11 cellular contexts compared by ENCODE assay signal in the genomic region with DNA sequence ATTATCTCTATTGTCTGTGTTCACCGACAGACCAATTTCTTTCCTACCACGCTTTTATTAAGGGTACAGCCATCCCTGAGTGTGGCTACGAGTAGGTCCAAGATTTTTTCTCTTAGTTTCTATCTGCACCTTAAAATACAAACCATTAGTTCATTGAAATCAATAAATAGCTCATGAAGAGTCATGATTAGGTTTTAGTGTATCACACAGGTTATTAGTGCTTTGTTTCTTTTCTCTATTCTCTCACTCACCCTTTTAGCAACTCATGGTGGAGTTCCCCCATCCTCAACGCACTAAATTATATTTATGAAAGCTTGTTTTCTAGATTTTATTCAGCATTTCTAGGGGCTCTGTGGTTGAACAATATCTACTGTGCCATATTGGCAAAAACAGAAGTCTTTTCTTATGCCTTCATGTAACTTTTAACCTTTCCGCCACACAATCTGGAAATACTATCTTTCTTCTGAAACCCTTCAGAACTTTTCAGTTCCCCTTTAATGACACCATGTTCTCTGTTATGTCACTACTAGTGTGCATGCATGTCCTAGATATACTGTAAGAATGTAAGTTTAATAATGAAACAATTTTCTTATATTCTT.
DNase-seq lines count a peak whose midpoint lies in the region; ATAC-seq and TF ChIP-seq lines count a peak whose summit lies in the region.
"Had no signal": no experiment of that assay in that cellular context is flagged by ENCODE, and none has a peak within 500 bp of the region (broad histone marks: within the 10 kb centered on the region; RNA-seq: fewer than 3 reads in every experiment).

No MANE protein-coding gene starts in this region.

- peak; percentile 98 for ATAC-seq in GM18517 (IDR thresholded peaks at IDR 0.05; ENCODE audit: unreplicated experiment)
- ATAC-seq in GM21367 (IDR thresholded peaks at IDR 0.05; ENCODE audit: unreplicated experiment), result peak; percentile 96
- peak; percentile 98 for ATAC-seq in HG02938 (IDR thresholded peaks at IDR 0.05; ENCODE audit: unreplicated experiment)
- ATAC-seq in HG03521 (IDR thresholded peaks at IDR 0.05; ENCODE audit: unreplicated experiment), result peak; percentile 99
- no peak for ATAC-seq in Right ventricle myocardium superior (ENCODE audit: poor library complexity)

- H3K9me3 ChIP-seq in esophagus squamous epithelium, result no peaks in the 10 kb centered on the region
- H3K9me3 ChIP-seq: breast epithelium had no signal

- no peaks in the 10 kb centered on the region for H3K4me1 ChIP-seq in esophagus squamous epithelium
- H3K4me1 ChIP-seq: breast epithelium had no signal

- no peak for DNase-seq in esophagus squamous epithelium (lab: John Stamatoyannopoulos, UW)
- DNase-seq in mesenteric fat pad (ENCODE audit: low spot score), result no peak
- no peak for DNase-seq in Right ventricle myocardium superior
- no peak for DNase-seq in globus pallidus (ENCODE audit: low spot score)
- DNase-seq: NCI-H510A, WERI-Rb-1 had no signal

- H3K4me3 ChIP-seq in esophagus squamous epithelium, result no peak overlapping the region
- H3K4me3 ChIP-seq: breast epithelium had no signal

- no peak overlapping the region for H3K27ac ChIP-seq in esophagus squamous epithelium
- H3K27ac ChIP-seq: breast epithelium, WERI-Rb-1 had no signal

- no peaks in the 10 kb centered on the region for H3K27me3 ChIP-seq in esophagus squamous epithelium
- H3K27me3 ChIP-seq: breast epithelium had no signal

- WGBS in esophagus squamous epithelium, 2 donors, result 85 to 89% methylated on average over 5 of the region's 5 CpGs

- TF ChIP-seq POLR2A in esophagus squamous epithelium (IDR thresholded peaks at IDR 0.05), result no peak

- intact Hi-C loops in esophagus squamous epithelium (cut with DNase I), result no loop called here
- intact Hi-C loops in Right ventricle myocardium superior (cut with DNase I), result no loop called here

- TF ChIP-seq CTCF in esophagus squamous epithelium (IDR thresholded peaks at IDR 0.05), result no peak

- H3K36me3 ChIP-seq in esophagus squamous epithelium, result no peaks in the 10 kb centered on the region
- H3K36me3 ChIP-seq: breast epithelium, WERI-Rb-1 had no signal
